Comparison of ENCODE assay signal across 34 cellular contexts in genomic region chr15:39360417-39360816, GRCh38.
DNase-seq lines count a peak whose midpoint lies in the region; ATAC-seq, FAIRE-seq and TF ChIP-seq lines count a peak whose summit lies in the region.
"Had no signal": no experiment of that assay in that cellular context is flagged by ENCODE, and none has a peak within 500 bp of the region (broad histone marks: within the 10 kb centered on the region; RNA-seq: fewer than 3 reads in every experiment).

No MANE protein-coding gene starts in this region.

- no peak overlapping the region for H2AFZ ChIP-seq in endothelial cell of umbilical vein (ENCODE audit: low read depth, low read length)

- peak; percentile 40 to 48 for TF ChIP-seq RAD21 in liver (IDR thresholded peaks at IDR 0.05)

- H3K27ac ChIP-seq in 22Rv1 (peak overlapping the region; percentile 68), endothelial cell of umbilical vein (ENCODE audit: insufficient read depth, low read depth, low read length) (peak overlapping the region; percentile 100), liver (ENCODE audit: low read depth in 1 of 2, low read length in 2 of 2) (peak overlapping the region; percentile 74 to 77), kidney (ENCODE audit: low read depth in 2 of 2, low read length in 2 of 2) (no peak overlapping the region), SJCRH30 (no peak overlapping the region), WERI-Rb-1 (no peak overlapping the region)
- H3K27ac ChIP-seq: adrenal gland, foreskin keratinocyte, ovary, spleen, testis had no signal

- H3K4me3 ChIP-seq in LNCaP clone FGC (ENCODE audit: low read depth, low read length) (no peak overlapping the region), endothelial cell of umbilical vein (replicated peaks in 1 of 3; ENCODE audit: insufficient read depth in 1 of 3, low read depth in 1 of 3, low read length in 3 of 3) (no peak overlapping the region), liver (ENCODE audit: low read depth in 1 of 3, low read length in 3 of 3) (no peak overlapping the region), kidney (ENCODE audit: low read length in 2 of 2) (no peak overlapping the region), SJCRH30 (no peak overlapping the region), WERI-Rb-1 (ENCODE audit: low read depth, low read length) (no peak overlapping the region)
- H3K4me3 ChIP-seq: adrenal gland, GM12878, heart left ventricle, lung, ovary, spleen, testis had no signal

- POLR2A ChIA-PET in endothelial cell of umbilical vein (lab: Charles Lee) = interaction anchor here (1.2 kb wide), 1 partner anchor 220 kb away, joined by 5 read pairs; the partner anchor contains the start of gene THBS1
- POLR2A ChIA-PET in WTC11 (lab: Charles Lee) = no interaction called here

- H3K27me3 ChIP-seq in endothelial cell of umbilical vein (ENCODE audit: control insufficient read depth in 2 of 2, insufficient read depth in 2 of 2, low read length in 2 of 2) (no peaks in the 10 kb centered on the region), liver (ENCODE audit: control insufficient read depth in 4 of 4, insufficient read depth in 4 of 4, low read length in 3 of 4) (no peaks in the 10 kb centered on the region), SJCRH30 (no peaks in the 10 kb centered on the region), WERI-Rb-1 (ENCODE audit: insufficient read depth, low read depth, severe bottlenecking) (peaks cover 12% of the 10 kb centered on the region)
- H3K27me3 ChIP-seq: adrenal gland, foreskin keratinocyte, heart left ventricle, ovary, spleen, testis had no signal

- H4K20me1 ChIP-seq in endothelial cell of umbilical vein (replicated peaks; ENCODE audit: control insufficient read depth, extremely low read depth, insufficient read depth, low read length) = no peaks in the 10 kb centered on the region

- peak overlapping the region; percentile 11 for H3K4me2 ChIP-seq in endothelial cell of umbilical vein (ENCODE audit: insufficient read depth, low read length)

- dilution Hi-C loops in endothelial cell of umbilical vein (cut with MboI; ENCODE audit: extremely low pct_ligation_motif_present, low sequenced_read_pairs) = loop anchor here (25.0 kb wide), 1 partner anchor 173 kb away; no protein-coding TSS in a partner anchor

- no TSS peak for BruUV-seq in endothelial cell of umbilical vein (replicated peaks; lab: Mats Ljungman, UMichigan)

- no peaks in the 10 kb centered on the region for H3K27me3 Mint-ChIP-seq in WTC11 (ENCODE audit: low read depth)

- H3K4me1 Mint-ChIP-seq in WTC11 = peaks cover 3% of the 10 kb centered on the region
- H3K4me1 Mint-ChIP-seq: activated CD4-positive, alpha-beta memory T cell treated with anti-CD3 and anti-CD28 coated beads, Interleukin-2, amount 10 ng/mL, durations not matched to agents 7 days and 5 days had no signal

- H3K4me1 ChIP-seq in endothelial cell of umbilical vein (ENCODE audit: control insufficient read depth, extremely low read depth, insufficient read depth, low read length) (peaks cover 81% of the 10 kb centered on the region), liver (ENCODE audit: control insufficient read depth in 4 of 4, insufficient read depth in 4 of 4, low read length in 3 of 4) (peaks cover 9 to 60% (median 36%) of the 10 kb centered on the region in 4 donors), kidney (ENCODE audit: control insufficient read depth in 1 of 2, insufficient read depth in 1 of 2, low read depth in 1 of 2, low read length in 2 of 2) (no peaks in the 10 kb centered on the region), SJCRH30 (peaks cover 24% of the 10 kb centered on the region)
- H3K4me1 ChIP-seq: spleen had no signal

- H3K9me1 ChIP-seq in endothelial cell of umbilical vein (replicated peaks; ENCODE audit: control insufficient read depth, extremely low read depth, insufficient read depth, low read length) = no peaks in the 10 kb centered on the region

- ATAC-seq in WTC11 = no peak
- ATAC-seq: foreskin keratinocyte, GM12878, heart left ventricle, PC-3, SK-N-SH treated with all-trans-retinoic acid at 6 μM for 48 hours, T-helper 17 cell had no signal

- H3K79me2 ChIP-seq in endothelial cell of umbilical vein (ENCODE audit: control insufficient read depth, insufficient read depth, low read length) = peaks cover 2% of the 10 kb centered on the region

- H3K9ac ChIP-seq in endothelial cell of umbilical vein (replicated peaks; ENCODE audit: extremely low read depth, insufficient read depth, low read length) (peak overlapping the region; percentile 39), liver (ENCODE audit: low read depth in 1 of 2, low read length in 2 of 2) (no peak overlapping the region), kidney (ENCODE audit: low read length in 2 of 2) (no peak overlapping the region)

- TF ChIP-seq CTCF in 22Rv1 (IDR thresholded peaks at IDR 0.05) (no peak), LNCaP clone FGC (IDR thresholded peaks at IDR 0.05; ENCODE audit: control insufficient read depth, extremely low read depth, insufficient read depth) (no peak), endothelial cell of umbilical vein (IDR thresholded peaks at IDR 0.05; ENCODE audit: extremely low read depth in 1 of 2, insufficient read depth in 1 of 2, low read depth in 1 of 2, low read length in 2 of 2) (no peak), liver (IDR thresholded peaks at IDR 0.05; ENCODE audit: low read depth, low read length, missing input control) (no peak), WTC11 (IDR thresholded peaks at IDR 0.05) (no peak), kidney (IDR thresholded peaks at IDR 0.05; ENCODE audit: borderline replicate concordance, extremely low read depth, insufficient read depth) (no peak), WERI-Rb-1 (IDR thresholded peaks at IDR 0.05; ENCODE audit: low read depth, low read length) (no peak)

- CTCF ChIA-PET in endothelial cell of umbilical vein (lab: Charles Lee) (interaction anchor here (2.5 to 4.0 kb wide), 2 partner anchors 99 to 220 kb away, joined by 6 to 18 read pairs; partner anchors contain the start of gene THBS1), WTC11 (lab: Charles Lee) (no interaction called here)

- WGBS in liver = 24% methylated on average over 2 of the region's 2 CpGs

- no peaks in the 10 kb centered on the region for H3K36me3 Mint-ChIP-seq in WTC11
- H3K36me3 Mint-ChIP-seq: CD4-positive, CD25-positive, alpha-beta regulatory T cell had no signal

- H3K27ac Mint-ChIP-seq in WTC11 = no peak overlapping the region
- H3K27ac Mint-ChIP-seq: activated CD4-positive, alpha-beta memory T cell treated with anti-CD3 and anti-CD28 coated beads, Interleukin-2, amount 10 ng/mL, durations not matched to agents 7 days and 5 days; activated naive CD4-positive, alpha-beta T cell treated with anti-CD3 and anti-CD28 coated beads for 36 hours; stimulated activated naive CD8-positive, alpha-beta T cell treated with anti-CD3 and anti-CD28 coated beads, Interleukin-15, Interleukin-2, amounts not matched to agents 100 ng/mL and 50 ng/mL, for 24 hours; T-helper 17 cell had no signal

- FAIRE-seq in endothelial cell of umbilical vein (lab: Jason Lieb, UNC) = peak; percentile 58
- no peak for FAIRE-seq in kidney (lab: Jason Lieb, UNC)
- FAIRE-seq: GM12878 had no signal

- intact Hi-C loops in endothelial cell of umbilical vein (cut with micrococcal nuclease) (no loop called here), kidney (cut with DNase I) (no loop called here)

- H3K9me3 Mint-ChIP-seq in WTC11 = no peaks in the 10 kb centered on the region
- H3K9me3 Mint-ChIP-seq: activated CD4-positive, alpha-beta memory T cell treated with anti-CD3 and anti-CD28 coated beads, Interleukin-2, amount 10 ng/mL, durations not matched to agents 7 days and 5 days; activated naive CD4-positive, alpha-beta T cell treated with anti-CD3 and anti-CD28 coated beads for 36 hours; stimulated activated naive CD8-positive, alpha-beta T cell treated with anti-CD3 and anti-CD28 coated beads, Interleukin-15, Interleukin-2, amounts not matched to agents 100 ng/mL and 50 ng/mL, for 24 hours had no signal

- no peaks in the 10 kb centered on the region for H3K9me3 ChIP-seq in endothelial cell of umbilical vein (replicated peaks; ENCODE audit: control insufficient read depth, insufficient read depth, low read length)
- no peaks in the 10 kb centered on the region for H3K9me3 ChIP-seq in liver (ENCODE audit: control insufficient read depth in 4 of 4, low read length in 3 of 4)
- H3K9me3 ChIP-seq in kidney (ENCODE audit: control insufficient read depth in 1 of 2, low read length in 2 of 2) = no peaks in the 10 kb centered on the region
- H3K9me3 ChIP-seq in SJCRH30 (replicated peaks) = no peaks in the 10 kb centered on the region; the same call in 1 of the 2 replicates
- no peaks in the 10 kb centered on the region for H3K9me3 ChIP-seq in WERI-Rb-1 (ENCODE audit: severe bottlenecking)
- H3K9me3 ChIP-seq: adrenal gland, heart left ventricle, ovary, spleen, testis had no signal

- no peak overlapping the region for H3K4me3 Mint-ChIP-seq in WTC11
- H3K4me3 Mint-ChIP-seq: activated CD4-positive, alpha-beta memory T cell treated with anti-CD3 and anti-CD28 coated beads, Interleukin-2, amount 10 ng/mL, durations not matched to agents 7 days and 5 days; activated naive CD4-positive, alpha-beta T cell treated with anti-CD3 and anti-CD28 coated beads for 36 hours; CD4-positive, CD25-positive, alpha-beta regulatory T cell; stimulated activated naive CD8-positive, alpha-beta T cell treated with anti-CD3 and anti-CD28 coated beads, Interleukin-15, Interleukin-2, amounts not matched to agents 100 ng/mL and 50 ng/mL, for 24 hours; T-helper 17 cell had no signal

- no peak for TF ChIP-seq POLR2A in endothelial cell of umbilical vein (IDR thresholded peaks at IDR 0.05; ENCODE audit: low read depth, low read length)

- DNase-seq in LNCaP clone FGC (ENCODE audit: low read depth) (peak; percentile 88), endothelial cell of umbilical vein (ENCODE audit: low read depth, low spot score) (peak; percentile 78), WTC11 (ENCODE audit: low spot score) (no peak), kidney (no peak), SJCRH30 (no peak), WERI-Rb-1 (no peak)
- DNase-seq: 8988T; activated CD4-positive, alpha-beta memory T cell treated with anti-CD3 and anti-CD28 coated beads, Interleukin-2, amount 10 ng/mL, durations not matched to agents 7 days and 5 days; activated CD8-positive, alpha-beta memory T cell treated with anti-CD3 and anti-CD28 coated beads, Interleukin-2, amount 50 U/mL, for 4 hours; activated naive CD4-positive, alpha-beta T cell treated with anti-CD3 and anti-CD28 coated beads for 36 hours; adrenal gland; AML-193; CD4-positive, CD25-positive, alpha-beta regulatory T cell; cerebellar nuclear complex; erythroblast; foreskin keratinocyte; heart left ventricle; KG1; MM.1S; NCI-H2029; NCI-H526 treated with DMSO at 0.1 percent for 48 hours; ovary; PC-3; retina; spleen; stimulated activated CD4-positive, alpha-beta T cell treated with anti-CD3 and anti-CD28 coated beads, Interleukin-2, amount 100 ng/mL, for 24 hours; T-helper 17 cell; testis had no signal

- H3K36me3 ChIP-seq in endothelial cell of umbilical vein (ENCODE audit: control insufficient read depth in 2 of 2, extremely low read depth in 1 of 2, insufficient read depth in 2 of 2, low read length in 2 of 2) (no peaks in the 10 kb centered on the region), liver (ENCODE audit: control insufficient read depth in 4 of 4, insufficient read depth in 3 of 4, low read depth in 1 of 4, low read length in 3 of 4) (no peaks in the 10 kb centered on the region), kidney (ENCODE audit: control insufficient read depth in 1 of 2, insufficient read depth in 2 of 2, low read length in 2 of 2) (no peaks in the 10 kb centered on the region), SJCRH30 (no peaks in the 10 kb centered on the region), WERI-Rb-1 (no peaks in the 10 kb centered on the region)
- H3K36me3 ChIP-seq: adrenal gland, heart left ventricle, ovary, spleen had no signal

Comparison
In these comparisons a context has a peak if more than half of its experiments do, and no peak if none do; other contexts are left out.
1. H3K27ac ChIP-seq: peak in 22Rv1 (single experiment), endothelial cell of umbilical vein (single experiment) and liver (2 of 2); none in kidney (0 of 2), SJCRH30 (single experiment) and WERI-Rb-1 (single experiment).
2. DNase-seq: peak in LNCaP clone FGC (single experiment) and endothelial cell of umbilical vein (single experiment); none in WTC11 (single experiment), kidney (single experiment), SJCRH30 (0 of 2) and WERI-Rb-1 (single experiment).